Comparison of ENCODE assay signal across 8 cellular contexts in genomic region chr2:24919100-24919976, GRCh38. TPM values are rescaled to one million over a fixed set of nuclear protein-coding genes. Genes with fewer than 3 reads are reported as not detected.
DNase-seq lines count a peak whose midpoint lies in the region; ATAC-seq and TF ChIP-seq lines count a peak whose summit lies in the region.

No MANE protein-coding gene starts in this region.

- no peaks in the 10 kb centered on the region for H3K9me3 ChIP-seq in OCI-LY3 (ENCODE audit: insufficient read depth, low read length)

- peaks cover 24% of the 10 kb centered on the region for H3K36me3 ChIP-seq in OCI-LY3 (replicated peaks; ENCODE audit: low read depth, low read length)

- peak overlapping the region; percentile 85 for H3K4me3 ChIP-seq in OCI-LY3 (ENCODE audit: low read length)

- H3K27ac ChIP-seq in OCI-LY3 (ENCODE audit: low read length), result peak overlapping the region; percentile 53

- H3K9ac ChIP-seq in OCI-LY3 (ENCODE audit: low read length), result peak overlapping the region; percentile 80

- ATAC-seq in HG02981 (IDR thresholded peaks at IDR 0.05; ENCODE audit: unreplicated experiment) (peak; percentile 23), Right ventricle myocardium superior (ENCODE audit: poor library complexity) (peak; percentile 10)

- peaks cover 58% of the 10 kb centered on the region for H3K79me2 ChIP-seq in OCI-LY3 (ENCODE audit: low read length)

- peaks cover 14% of the 10 kb centered on the region for H4K20me1 ChIP-seq in OCI-LY3 (ENCODE audit: insufficient read depth, low read length)

- peak overlapping the region; percentile 86 for H3K4me2 ChIP-seq in OCI-LY3 (ENCODE audit: low read length)

- no peaks in the 10 kb centered on the region for H3K27me3 ChIP-seq in OCI-LY3 (ENCODE audit: low read depth, low read length)

- peaks cover 11% of the 10 kb centered on the region; the same call in 1 of the 2 replicates for H3K4me1 ChIP-seq in OCI-LY3 (ENCODE audit: low read length)

- intact Hi-C loops in Right ventricle myocardium superior (cut with DNase I), result no loop called here

- no peak for TF ChIP-seq CTCF in OCI-LY3 (IDR thresholded peaks at IDR 0.05; ENCODE audit: low read depth, low read length)

- DNase-seq in NK-92 treated with Interleukin-12 subunit alpha and Interleukin-12 subunit beta, amount 100 ng/mL, for 24 hours (lab: John Stamatoyannopoulos, UW), result peak; percentile 75
- no peak for DNase-seq in NK-92 (lab: John Stamatoyannopoulos, UW; ENCODE audit: unreplicated experiment)
- peak; percentile 63 for DNase-seq in activated gamma-delta T cell treated with Interleukin-2 at 50 U/mL for 16 hours
- no peak for DNase-seq in Right ventricle myocardium superior
- DNase-seq in retina, result peak; percentile 62
- DNase-seq in foreskin melanocyte, result no peak

- no peak overlapping the region for H2AFZ ChIP-seq in OCI-LY3 (ENCODE audit: low read depth, low read length)

RNA-seq across cellular contexts. Expression of gene ADCY3, which starts 0.7 kb away (rescaled TPM):
- 19.8 TPM for total RNA-seq in Right ventricle myocardium superior

RNA-seq across cellular contexts. Expression of gene DNAJC27, which starts 52.4 kb away (rescaled TPM):
- total RNA-seq in Right ventricle myocardium superior, result 8.5 TPM

Comparison
In these comparisons a context has a peak if more than half of its experiments do, and no peak if none do; other contexts are left out.
1. DNase-seq: peak in NK-92 treated with Interleukin-12 subunit alpha and Interleukin-12 subunit beta, amount 100 ng/mL, for 24 hours (single experiment), activated gamma-delta T cell treated with Interleukin-2 at 50 U/mL for 16 hours (single experiment) and retina (single experiment); none in NK-92 (single experiment), Right ventricle myocardium superior (single experiment) and foreskin melanocyte (single experiment).